ENCODE assay signal across 22 cellular contexts in the genomic region with DNA sequence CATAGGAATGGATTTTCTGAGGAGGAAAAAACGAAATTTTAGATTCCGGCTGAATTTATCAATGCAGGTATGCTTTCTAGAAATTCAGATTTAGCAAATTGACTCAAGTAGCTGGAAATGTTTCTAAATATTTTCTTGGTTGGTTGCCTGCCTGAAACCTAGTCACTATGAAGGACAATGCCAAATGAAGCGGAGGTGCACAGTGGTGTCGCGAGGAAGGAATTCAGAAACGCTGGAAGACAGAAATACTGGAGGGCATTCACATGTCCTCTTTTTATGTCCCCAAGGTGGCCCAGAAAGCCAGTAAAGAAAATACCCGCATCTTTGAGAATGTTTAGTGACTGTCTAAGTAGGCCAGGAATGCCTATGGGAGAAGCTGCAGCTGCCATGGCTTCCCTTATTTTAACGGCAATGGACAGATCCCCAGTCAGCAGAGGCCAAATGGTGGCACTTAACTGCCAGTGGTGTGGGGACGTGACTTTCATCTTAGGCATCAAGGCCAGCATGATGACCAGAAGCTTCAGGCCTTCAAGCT.
"Had no signal": no experiment of that assay in that cellular context is flagged by ENCODE, and none has a peak within 500 bp of the region (broad histone marks: within the 10 kb centered on the region; RNA-seq: fewer than 3 reads in every experiment).

No MANE protein-coding gene starts in this region.

- H3K4me2 ChIP-seq: SK-N-SH had no signal

- DNase-seq: KBM-7, MV-4-11, NCI-H1048, NCI-H1105 treated with DMSO at 0.1 percent for 48 hours, NCI-H1417 treated with DMSO at 0.1 percent for 48 hours, NCI-H146, NCI-H1694 treated with DMSO at 0.1 percent for 48 hours, NCI-H1930, NCI-H2081, NCI-H2107, NCI-H2227 treated with DMSO at 0.1 percent for 48 hours, NCI-H524, NCI-H69, NCI-H774, SHP77, SK-N-SH, SW 1271 had no signal

- H3K27ac ChIP-seq: HL-60, RWPE1 had no signal

- H3K27ac Mint-ChIP-seq: IgD-negative memory B cell had no signal

- H3K4me3 Mint-ChIP-seq: IgD-negative memory B cell had no signal

- FAIRE-seq: HTR-8/SVneo had no signal

- H3K9ac ChIP-seq: SK-N-SH had no signal

- H3K9me3 ChIP-seq: SK-N-SH had no signal

- ATAC-seq: Panc1 had no signal

- H3K9me3 Mint-ChIP-seq: IgD-negative memory B cell had no signal
